ENCODE assay signal across 23 cellular contexts in genomic region chr4:77990904-77991358, GRCh38.
"Had no signal": no experiment of that assay in that cellular context is flagged by ENCODE, and none has a peak within 500 bp of the region (broad histone marks: within the 10 kb centered on the region; RNA-seq: fewer than 3 reads in every experiment).

No MANE protein-coding gene starts in this region.

- H3K4me3 ChIP-seq: esophagus muscularis mucosa, heart right ventricle, left lung, lower lobe of right lung, right lobe of liver, testis, uterus had no signal

- H3K9me3 ChIP-seq: esophagus muscularis mucosa, heart right ventricle, left lung, lower lobe of right lung, right lobe of liver, testis, uterus had no signal

- H3K27ac ChIP-seq: esophagus muscularis mucosa, heart right ventricle, left lung, lower lobe of right lung, right lobe of liver, testis, uterus, WERI-Rb-1 had no signal

- ATAC-seq: heart right ventricle; left lung; lower lobe of right lung; stimulated activated naive CD8-positive, alpha-beta T cell treated with anti-CD3 and anti-CD28 coated beads, Interleukin-15, Interleukin-2, amounts not matched to agents 100 U/mL and 50 U/mL, for 24 hours had no signal

- H3K36me3 ChIP-seq: esophagus muscularis mucosa, heart right ventricle, left lung, lower lobe of right lung, right lobe of liver, uterus, WERI-Rb-1 had no signal

- H3K4me1 ChIP-seq: left lung, lower lobe of right lung, right lobe of liver, testis, uterus had no signal

- DNase-seq: activated CD4-positive, alpha-beta memory T cell treated with anti-CD3 and anti-CD28 coated beads for 36 hours; activated CD4-positive, alpha-beta T cell treated with anti-CD3 and anti-CD28 coated beads, Interleukin-2, amount 10 ng/mL, durations not matched to agents 24 days and 14 days; activated CD4-positive, CD25-positive, alpha-beta regulatory T cell treated with anti-CD3 and anti-CD28 coated beads, Interleukin-2, amount 50 U/mL, for 72 hours; activated CD8-positive, alpha-beta memory T cell treated with anti-CD3 and anti-CD28 coated beads, Interleukin-2, amount 50 U/mL, for 48 hours; activated gamma-delta T cell; activated naive CD4-positive, alpha-beta T cell treated with anti-CD3 and anti-CD28 coated beads, Interleukin-2, amount 10 ng/mL, durations not matched to agents 7 days and 5 days; activated naive CD8-positive, alpha-beta T cell treated with anti-CD3 and anti-CD28 coated beads, Interleukin-2, amount 10 ng/mL, durations not matched to agents 7 days and 5 days; activated T-cell treated with anti-CD3 and anti-CD28 coated beads, Interleukin-2, amount 50 U/mL, for 24 hours; amniotic stem cell; central memory CD4-positive, alpha-beta T cell; heart right ventricle; left lung; lower lobe of right lung; mesendoderm; posterior cingulate gyrus; right lobe of liver; stimulated activated CD4-positive, alpha-beta T cell treated with anti-CD3 and anti-CD28 coated beads, Interleukin-2, amount 100 ng/mL, for 48 hours; stimulated activated naive CD8-positive, alpha-beta T cell treated with anti-CD3 and anti-CD28 coated beads, Interleukin-15, Interleukin-2, amounts not matched to agents 100 U/mL and 50 U/mL, for 24 hours; testis; trophoblast cell; uterus; WERI-Rb-1 had no signal

- H3K27me3 ChIP-seq: esophagus muscularis mucosa, heart right ventricle, left lung, right lobe of liver, testis, uterus had no signal
